8 cellular contexts compared by ENCODE assay signal in the genomic region with DNA sequence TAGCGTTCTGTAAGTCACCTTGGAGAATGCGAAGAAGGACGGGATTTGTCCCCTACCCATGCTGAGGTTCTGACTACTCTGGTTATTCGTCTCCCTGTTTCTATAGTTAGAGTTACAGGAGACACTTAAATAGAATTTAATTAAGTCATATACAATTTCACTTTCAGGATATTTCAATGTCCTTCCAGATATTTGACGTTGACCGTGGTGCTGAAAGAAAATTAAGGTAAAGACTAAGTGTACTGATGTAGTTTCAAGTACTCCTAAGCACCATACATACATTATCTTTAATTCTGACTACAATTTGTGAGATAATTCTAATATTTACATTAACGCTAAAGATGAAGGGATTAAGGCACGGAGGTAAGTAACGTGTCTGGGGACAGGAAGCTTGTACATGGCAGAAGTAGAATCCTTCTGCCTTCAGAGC. TPM values are rescaled to one million over a fixed set of nuclear protein-coding genes. Genes with fewer than 3 reads are reported as not detected.
DNase-seq lines count a peak whose midpoint lies in the region; ATAC-seq, FAIRE-seq and TF ChIP-seq lines count a peak whose summit lies in the region.

No MANE protein-coding gene starts in this region.

- H3K36me3 Mint-ChIP-seq in activated CD8-positive, alpha-beta T cell treated with anti-CD3 and anti-CD28 coated beads, Interleukin-2, amount 10 ng/mL, durations not matched to agents 7 days and 5 days (ENCODE audit: low read depth): no peaks in the 10 kb centered on the region

- no peaks in the 10 kb centered on the region for H3F3A ChIP-seq in GM23248 (ENCODE audit: insufficient read depth)

- H4K20me1 ChIP-seq in GM23248 (ENCODE audit: insufficient read depth) (no peaks in the 10 kb centered on the region), hepatocyte (ENCODE audit: insufficient read depth, poor library complexity, severe bottlenecking) (no peaks in the 10 kb centered on the region)

- H2AFZ ChIP-seq in GM23248 (peak overlapping the region; percentile 97), hepatocyte (peak overlapping the region; percentile 81)

- no peaks in the 10 kb centered on the region for H3K9me2 ChIP-seq in GM23248 (ENCODE audit: insufficient read depth)
- no peaks in the 10 kb centered on the region for H3K9me2 ChIP-seq in hepatocyte (replicated peaks; ENCODE audit: insufficient read depth)

- no peaks in the 10 kb centered on the region for H3K9me3 Mint-ChIP-seq in activated CD8-positive, alpha-beta T cell treated with anti-CD3 and anti-CD28 coated beads, Interleukin-2, amount 10 ng/mL, durations not matched to agents 7 days and 5 days (ENCODE audit: insufficient read depth)

- H3K4me2 ChIP-seq in GM23248 (ENCODE audit: unreplicated experiment) (peak overlapping the region; percentile 96), hepatocyte (peak overlapping the region; percentile 78)

- WGBS in GM23248 (ENCODE audit: low coverage in 1 of 2, low lambda C conversion rate in 2 of 2, missing lambda C conversion rate in 2 of 2), 2 experiments: 1 to 2% methylated on average over 9 of the region's 9 CpGs
- WGBS in hepatocyte (ENCODE audit: low lambda C conversion rate, missing lambda C conversion rate): 6% methylated on average over 9 of the region's 9 CpGs
- 2 to 3% (median 2%) methylated on average over 9 of the region's 9 CpGs for WGBS in small intestine, 3 donors

- CTCF ChIA-PET in AG04449 (lab: Yijun Ruan, JAX): interaction anchor here (1.0 to 2.7 kb wide), 3 partner anchors 16 to 256 kb away, joined by 4 to 16 read pairs (median 5); no protein-coding TSS in a partner anchor
- CTCF ChIA-PET in activated CD8-positive, alpha-beta T cell treated with anti-CD3 and anti-CD28 coated beads, Interleukin-2, amount 10 ng/mL, durations not matched to agents 7 days and 5 days (lab: Charles Lee): no interaction called here

- H3K27me3 ChIP-seq in GM23248 (replicated peaks; ENCODE audit: insufficient read depth) (no peaks in the 10 kb centered on the region), hepatocyte (no peaks in the 10 kb centered on the region), small intestine (ENCODE audit: control insufficient read depth in 2 of 2, insufficient read depth in 2 of 2, low read length in 2 of 2) (no peaks in the 10 kb centered on the region)

- no peaks in the 10 kb centered on the region for H3K36me3 ChIP-seq in GM23248 (ENCODE audit: low read depth)
- H3K36me3 ChIP-seq in hepatocyte (replicated peaks; ENCODE audit: insufficient read depth, low read depth): no peaks in the 10 kb centered on the region
- H3K36me3 ChIP-seq in small intestine (ENCODE audit: control insufficient read depth in 2 of 2, insufficient read depth in 2 of 2, low read length in 2 of 2): no peaks in the 10 kb centered on the region

- H3K27ac Mint-ChIP-seq in activated CD8-positive, alpha-beta T cell treated with anti-CD3 and anti-CD28 coated beads, Interleukin-2, amount 10 ng/mL, durations not matched to agents 7 days and 5 days: peak overlapping the region; percentile 27

- ATAC-seq in activated CD8-positive, alpha-beta T cell treated with anti-CD3 and anti-CD28 coated beads, Interleukin-2, amount 10 ng/mL, durations not matched to agents 7 days and 5 days: no peak
- no peak for ATAC-seq in GM21367 (IDR thresholded peaks at IDR 0.05; ENCODE audit: unreplicated experiment)
- ATAC-seq in HG03432 (IDR thresholded peaks at IDR 0.05; ENCODE audit: unreplicated experiment): no peak

- peaks cover 10% of the 10 kb centered on the region for H3K27me3 Mint-ChIP-seq in activated CD8-positive, alpha-beta T cell treated with anti-CD3 and anti-CD28 coated beads, Interleukin-2, amount 10 ng/mL, durations not matched to agents 7 days and 5 days (ENCODE audit: low read depth)

- FAIRE-seq in small intestine (lab: Jason Lieb, UNC): no peak

- H3K9me3 ChIP-seq in GM23248 (ENCODE audit: low read depth) (no peaks in the 10 kb centered on the region), hepatocyte (ENCODE audit: low read depth) (no peaks in the 10 kb centered on the region), small intestine (ENCODE audit: control insufficient read depth, low read depth) (no peaks in the 10 kb centered on the region)

- peak overlapping the region; percentile 85 for H3K4me3 Mint-ChIP-seq in activated CD8-positive, alpha-beta T cell treated with anti-CD3 and anti-CD28 coated beads, Interleukin-2, amount 10 ng/mL, durations not matched to agents 7 days and 5 days

- peaks cover 11% of the 10 kb centered on the region for H3K4me1 Mint-ChIP-seq in activated CD8-positive, alpha-beta T cell treated with anti-CD3 and anti-CD28 coated beads, Interleukin-2, amount 10 ng/mL, durations not matched to agents 7 days and 5 days (ENCODE audit: low read depth)

- DNase-seq in AG04449 (ENCODE audit: low read depth, low spot score) (no peak), GM23248 (peak; percentile 54), hepatocyte (ENCODE audit: low spot score) (no peak), small intestine (peak; percentile 7), epidermal melanocyte (ENCODE audit: insufficient read length, low spot score) (no peak)
- no peak for DNase-seq in activated CD8-positive, alpha-beta T cell treated with anti-CD3 and anti-CD28 coated beads, Interleukin-2, amount 10 ng/mL, durations not matched to agents 7 days and 5 days

- in situ Hi-C loops in GM23248 (cut with MboI): no loop called here

- H3K9ac ChIP-seq in GM23248: peak overlapping the region; percentile 97

- peak overlapping the region; percentile 78 for H3K4me3 ChIP-seq in AG04449 (ENCODE audit: low read depth, low read length)
- peak overlapping the region; percentile 98 for H3K4me3 ChIP-seq in GM23248
- H3K4me3 ChIP-seq in hepatocyte: peak overlapping the region; percentile 38
- H3K4me3 ChIP-seq in small intestine (ENCODE audit: low read depth in 1 of 2, low read length in 2 of 2): peak overlapping the region; percentile 68

- POLR2A ChIA-PET in AG04449 (lab: Yijun Ruan, JAX): interaction anchor here (1.1 kb wide), 1 partner anchor 218 kb away, joined by 3 read pairs; no protein-coding TSS in a partner anchor
- POLR2A ChIA-PET in activated CD8-positive, alpha-beta T cell treated with anti-CD3 and anti-CD28 coated beads, Interleukin-2, amount 10 ng/mL, durations not matched to agents 7 days and 5 days (lab: Charles Lee): interaction anchor here (1.0 kb wide), 3 partner anchors 10 to 1775 kb away, joined by 3 to 5 read pairs (median 3); a partner anchor contains a TSS

- H3K79me2 ChIP-seq in GM23248 (ENCODE audit: insufficient read depth) (peaks cover 38% of the 10 kb centered on the region), hepatocyte (peaks cover 38% of the 10 kb centered on the region)

- TF ChIP-seq CTCF in AG04449 (IDR thresholded peaks at IDR 0.05; ENCODE audit: insufficient read depth, low read length, missing control alignments): no peak
- no peak for TF ChIP-seq CTCF in hepatocyte (IDR thresholded peaks at IDR 0.05; ENCODE audit: poor library complexity)

- peak overlapping the region; percentile 93; the same call in 1 of the 2 replicates for H3K27ac ChIP-seq in GM23248
- H3K27ac ChIP-seq in hepatocyte: peak overlapping the region; percentile 97
- H3K27ac ChIP-seq in small intestine (ENCODE audit: low read depth in 1 of 2, low read length in 1 of 2): peak overlapping the region in 1 of 2 donors; percentile 95

- no peaks in the 10 kb centered on the region for H3K4me1 ChIP-seq in GM23248 (ENCODE audit: insufficient read depth)
- H3K4me1 ChIP-seq in hepatocyte (ENCODE audit: insufficient read depth): no peaks in the 10 kb centered on the region
- no peaks in the 10 kb centered on the region for H3K4me1 ChIP-seq in small intestine (ENCODE audit: control insufficient read depth in 2 of 2, insufficient read depth in 1 of 2, low read depth in 1 of 2, low read length in 1 of 2)

RNA-seq across cellular contexts. Expression of a gene that starts 0.4 kb away (rescaled TPM):
- total RNA-seq in GM23248 (2014; rRNA removed; shearing (Covaris generic)): 2.9 and 4.4 TPM in 2 replicates
- polyA plus RNA-seq in GM23248 (2016; fragmentation: Nextera tagmentation; extraction: Ambion mirVana): 18.1 and 21.2 TPM in 2 replicates
- total RNA-seq in activated CD8-positive, alpha-beta T cell treated with anti-CD3 and anti-CD28 coated beads, Interleukin-2, amount 10 ng/mL, durations not matched to agents 7 days and 5 days: 10 to 100 TPM in 1 of 2 experiments, 1 to 10 TPM in 1; 9.8 to 10.9 TPM
- total RNA-seq in hepatocyte: 16.6 and 18.4 TPM in 2 replicates
- 17.6 and 27.1 TPM in 2 replicates for polyA plus RNA-seq in hepatocyte
- polyA plus RNA-seq in small intestine: 1 to 10 TPM in 2 of 3 donors, under 1 TPM in 1; 0.45 to 3.4 (median 1.4) TPM

Comparison
In these comparisons a context has a peak if more than half of its experiments do, and no peak if none do; other contexts are left out.
1. DNase-seq: peak in GM23248 (single experiment) and small intestine (single experiment); none in AG04449 (single experiment), activated CD8-positive, alpha-beta T cell treated with anti-CD3 and anti-CD28 coated beads, Interleukin-2, amount 10 ng/mL, durations not matched to agents 7 days and 5 days (single experiment), hepatocyte (single experiment) and epidermal melanocyte (single experiment).
2. H3K4me3 ChIP-seq: peak in every context shown above with its lines; median percentile 98 in GM23248; 78 in AG04449; 68 in small intestine; 38 in hepatocyte.